8 cellular contexts compared by ENCODE assay signal in the genomic region with DNA sequence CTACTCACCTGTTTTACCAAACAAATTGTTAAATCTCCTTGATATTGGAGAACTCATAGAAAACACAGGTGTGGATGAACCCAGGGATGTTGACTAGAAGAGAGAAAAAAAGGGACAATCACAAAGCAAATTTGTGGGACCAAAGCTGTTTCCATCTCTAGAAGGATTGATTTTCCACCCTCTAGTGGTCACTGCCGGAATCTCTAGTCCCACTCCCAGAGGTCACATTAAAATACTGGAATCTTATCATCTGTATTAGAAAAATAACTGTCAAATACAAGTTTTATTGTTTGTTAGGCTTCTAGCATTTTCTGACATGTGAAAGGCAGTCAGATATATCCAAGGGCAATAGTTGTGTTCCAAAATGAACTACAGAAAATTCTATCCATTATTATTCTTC.
DNase-seq lines count a peak whose midpoint lies in the region; ATAC-seq and TF ChIP-seq lines count a peak whose summit lies in the region.
"Not testable (repeated sequence)": the region's sequence is repeated elsewhere in the genome, so short reads cannot be mapped to it uniquely, and the experiment has no call there.

No MANE protein-coding gene starts in this region.

- H3K9me3 Mint-ChIP-seq in nephron = not testable (repeated sequence)

- not testable (repeated sequence) for ATAC-seq in gastroesophageal sphincter

- not testable (repeated sequence) for H3K27me3 ChIP-seq in gastroesophageal sphincter, transverse colon

- WGBS in gastroesophageal sphincter (ENCODE audit: low coverage in 1 of 2), 2 donors = 29 to 30% methylated on average over 1 of the region's 1 CpG
- WGBS in transverse colon (ENCODE audit: low coverage in 1 of 2), 2 donors = 27 to 28% methylated on average over 1 of the region's 1 CpG

- not testable (repeated sequence) for H3K4me1 ChIP-seq in gastroesophageal sphincter, transverse colon

- H3K36me3 ChIP-seq in gastroesophageal sphincter, transverse colon: not testable (repeated sequence)

- TF ChIP-seq CTCF in HFF-Myc (IDR thresholded peaks at IDR 0.05; ENCODE audit: low read depth, low read length, missing control alignments) (peak; percentile 65), gastroesophageal sphincter (IDR thresholded peaks at IDR 0.05) (peak; percentile 31 to 61 (median 44)), nephron (IDR thresholded peaks at IDR 0.05; ENCODE audit: unreplicated experiment in 3 of 3) (peak; percentile 64 to 68 (median 65)), transverse colon (IDR thresholded peaks at IDR 0.05) (peak; percentile 38 to 75 (median 62))

- intact Hi-C loops in transverse colon (cut with DNase I; ENCODE audit: low total_unique reads) = not testable (repeated sequence)

- not testable (repeated sequence) for H3K36me3 Mint-ChIP-seq in nephron (ENCODE audit: low read depth)

- H3K4me1 Mint-ChIP-seq in nephron = not testable (repeated sequence)

- TF ChIP-seq EP300 in gastroesophageal sphincter (IDR thresholded peaks at IDR 0.05); transverse colon (IDR thresholded peaks at IDR 0.05; ENCODE audit: low read depth): not testable (repeated sequence)

- not testable (repeated sequence) for H3K9me3 ChIP-seq in gastroesophageal sphincter, transverse colon

- TF ChIP-seq POLR2A in gastroesophageal sphincter (IDR thresholded peaks at IDR 0.05); transverse colon (IDR thresholded peaks at IDR 0.05): not testable (repeated sequence)

- not testable (repeated sequence) for H3K27ac ChIP-seq in gastroesophageal sphincter, transverse colon

- not testable (repeated sequence) for H3K27ac Mint-ChIP-seq in nephron

- not testable (repeated sequence) for H3K4me3 ChIP-seq in HFF-Myc (replicated peaks; ENCODE audit: low read depth, low read length); gastroesophageal sphincter; transverse colon

- DNase-seq in Daoy (ENCODE audit: low read depth) (peak; percentile 23), NCI-H1694 (lab: John Stamatoyannopoulos, UW) (peak; percentile 37), SKM-1 treated with dmso at 0.1 percent for 144 hours (lab: John Stamatoyannopoulos, UW; ENCODE audit: unreplicated experiment) (peak; percentile 15), amniotic epithelial cell (ENCODE audit: low read depth) (peak; percentile 2), transverse colon (peak; percentile 25)
- DNase-seq in HFF-Myc (ENCODE audit: extremely low read depth, low read depth) = not testable (repeated sequence)

- H3K4me3 Mint-ChIP-seq in nephron = not testable (repeated sequence)

- in situ Hi-C loops in transverse colon (cut with MboI; ENCODE audit: low pct_ligation_motif_present in 1 of 4, low pct_unique_long_range_greater_than_20kb in 1 of 4, low sequenced_read_pairs in 3 of 4) = loop anchor here in 2 of 4 donors (10.0 kb wide), 2 partner anchors 189 to 459 kb away; partner anchors contain the start of gene ADGRF1 (in 1 of the 2)

- not testable (repeated sequence) for H3K27me3 Mint-ChIP-seq in nephron (ENCODE audit: low read depth)
